In the genomic region with DNA sequence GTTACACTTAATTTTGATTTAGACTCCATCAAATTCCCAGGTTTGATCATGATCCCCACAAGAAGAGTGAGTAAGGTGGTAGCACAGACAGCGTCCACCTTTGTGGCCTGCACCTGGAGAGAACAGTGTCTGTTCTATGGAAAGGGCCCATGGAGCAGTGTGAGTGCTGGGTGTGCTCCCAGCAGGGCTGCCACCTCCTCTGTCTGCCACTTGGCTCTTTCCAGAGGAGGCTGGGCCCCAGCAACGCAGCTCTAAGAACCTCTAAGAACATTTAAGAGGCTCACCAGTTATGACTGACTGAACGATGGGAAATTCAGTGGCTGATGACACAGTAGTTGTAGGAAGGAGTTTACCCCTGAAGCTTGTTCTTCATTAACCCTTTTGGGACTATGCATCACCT, we compare ENCODE assay signal across 29 cellular contexts. TPM values are rescaled to one million over a fixed set of nuclear protein-coding genes. Genes with fewer than 3 reads are reported as not detected.
DNase-seq lines count a peak whose midpoint lies in the region; ATAC-seq and TF ChIP-seq lines count a peak whose summit lies in the region.
"Had no signal": no experiment of that assay in that cellular context is flagged by ENCODE, and none has a peak within 500 bp of the region (broad histone marks: within the 10 kb centered on the region; RNA-seq: fewer than 3 reads in every experiment).

No MANE protein-coding gene starts in this region.

- H3K4me3 ChIP-seq in colonic mucosa (no peak overlapping the region), thyroid gland (replicated peaks in 1 of 3) (no peak overlapping the region)
- H3K4me3 ChIP-seq: heart left ventricle, prostate gland, sigmoid colon had no signal

- no peak overlapping the region for H3K27ac ChIP-seq in colonic mucosa
- no peak overlapping the region for H3K27ac ChIP-seq in thyroid gland
- H3K27ac ChIP-seq: prostate gland, sigmoid colon had no signal

- no peak overlapping the region for H3K9ac ChIP-seq in colonic mucosa (ENCODE audit: low read depth in 2 of 2, low read length in 2 of 2)

- no peak for DNase-seq in T-helper 2 cell treated with Interferon-gamma antibody and Interleukin-4, amounts not matched to agents 5 μg/mL and 100 μg/mL, for 36 hours (ENCODE audit: low spot score)
- DNase-seq in T-helper 2 cell (no peak), colonic mucosa (peak; percentile 13), thyroid gland (peak; percentile 30 to 35)
- DNase-seq in activated naive CD4-positive, alpha-beta T cell treated with anti-CD3 and anti-CD28 coated beads, Interleukin-2, amount 50 U/mL, for 72 hours (ENCODE audit: low spot score in 2 of 2): no peak
- DNase-seq in activated naive CD4-positive, alpha-beta T cell (lab: John Stamatoyannopoulos, UW): no peak
- DNase-seq in stimulated activated CD8-positive, alpha-beta memory T cell treated with anti-CD3 and anti-CD28 coated beads, Interleukin-4, amount 100 ng/mL, for 48 hours: no peak
- DNase-seq: 8988T; activated CD4-positive, CD25-positive, alpha-beta regulatory T cell; amygdala; C1 segment of cervical spinal cord; Caco-2; DMS53; foreskin melanocyte; HCEC 1CT; heart left ventricle; islet precursor cell; left ventricle myocardium superior; MV-4-11; NCI-H1436; NCI-H2081; NCI-H526; sigmoid colon; stimulated activated CD4-positive, alpha-beta T cell treated with anti-CD3 and anti-CD28 coated beads, Interleukin-12 subunit alpha, Interleukin-12 subunit beta, amount 100 ng/mL, for 4 hours; stimulated activated CD4-positive, alpha-beta T cell treated with anti-CD3 and anti-CD28 coated beads, Interleukin-2, amount 100 ng/mL, for 48 hours; trophoblast cell had no signal

- H3K27me3 Mint-ChIP-seq in T-helper 2 cell treated with Interferon-gamma antibody and Interleukin-4, amounts not matched to agents 5 μg/mL and 100 μg/mL, for 36 hours (ENCODE audit: low read depth): no peaks in the 10 kb centered on the region

- H3K27ac Mint-ChIP-seq in T-helper 2 cell treated with Interferon-gamma antibody and Interleukin-4, amounts not matched to agents 5 μg/mL and 100 μg/mL, for 36 hours: peak overlapping the region; percentile 82
- peak overlapping the region; percentile 67 to 79 for H3K27ac Mint-ChIP-seq in activated naive CD4-positive, alpha-beta T cell treated with anti-CD3 and anti-CD28 coated beads, Interleukin-2, amount 50 U/mL, for 72 hours

- peaks cover 36% of the 10 kb centered on the region for H3K36me3 Mint-ChIP-seq in T-helper 2 cell treated with Interferon-gamma antibody and Interleukin-4, amounts not matched to agents 5 μg/mL and 100 μg/mL, for 36 hours (ENCODE audit: low read depth)
- peaks cover 40 to 79% of the 10 kb centered on the region in 2 donors for H3K36me3 Mint-ChIP-seq in activated naive CD4-positive, alpha-beta T cell treated with anti-CD3 and anti-CD28 coated beads, Interleukin-2, amount 50 U/mL, for 72 hours

- TF ChIP-seq POLR2A in thyroid gland (IDR thresholded peaks at IDR 0.05): no peak

- H3K36me3 ChIP-seq in colonic mucosa: no peaks in the 10 kb centered on the region
- no peaks in the 10 kb centered on the region for H3K36me3 ChIP-seq in thyroid gland
- H3K36me3 ChIP-seq: heart left ventricle, prostate gland, sigmoid colon had no signal

- TF ChIP-seq CTCF in colonic mucosa (IDR thresholded peaks at IDR 0.05) (no peak), thyroid gland (IDR thresholded peaks at IDR 0.05) (no peak)

- H3K9me3 ChIP-seq in colonic mucosa (no peaks in the 10 kb centered on the region), thyroid gland (no peaks in the 10 kb centered on the region)
- H3K9me3 ChIP-seq: Caco-2, heart left ventricle, prostate gland, sigmoid colon had no signal

- H3K4me1 ChIP-seq in colonic mucosa (peaks cover 11% of the 10 kb centered on the region), thyroid gland (peaks cover 0 to 22% of the 10 kb centered on the region in 2 donors)
- H3K4me1 ChIP-seq: prostate gland, sigmoid colon had no signal

- H3K4me1 Mint-ChIP-seq in T-helper 2 cell treated with Interferon-gamma antibody and Interleukin-4, amounts not matched to agents 5 μg/mL and 100 μg/mL, for 36 hours (ENCODE audit: low read depth): peaks cover 85% of the 10 kb centered on the region

- no peaks in the 10 kb centered on the region for H3K9me3 Mint-ChIP-seq in T-helper 2 cell treated with Interferon-gamma antibody and Interleukin-4, amounts not matched to agents 5 μg/mL and 100 μg/mL, for 36 hours
- H3K9me3 Mint-ChIP-seq in activated naive CD4-positive, alpha-beta T cell treated with anti-CD3 and anti-CD28 coated beads, Interleukin-2, amount 50 U/mL, for 72 hours: peaks cover 0 to 4% of the 10 kb centered on the region in 2 donors

- intact Hi-C loops in colonic mucosa (cut with DNase I) (no loop called here), thyroid gland (cut with DNase I) (no loop called here)

- H3K4me3 Mint-ChIP-seq in T-helper 2 cell treated with Interferon-gamma antibody and Interleukin-4, amounts not matched to agents 5 μg/mL and 100 μg/mL, for 36 hours: peak overlapping the region; percentile 37

- H3K27me3 ChIP-seq in colonic mucosa (no peaks in the 10 kb centered on the region), thyroid gland (no peaks in the 10 kb centered on the region)
- H3K27me3 ChIP-seq: heart left ventricle, sigmoid colon had no signal

- WGBS in thyroid gland, 2 donors: 40 to 45% methylated on average over 3 of the region's 3 CpGs

- no peak for ATAC-seq in activated naive CD4-positive, alpha-beta T cell treated with anti-CD3 and anti-CD28 coated beads, Interleukin-2, amount 50 U/mL, for 72 hours
- ATAC-seq in HG02623 (IDR thresholded peaks at IDR 0.05; ENCODE audit: unreplicated experiment): no peak
- ATAC-seq: heart left ventricle, HepG2, left ventricle myocardium superior had no signal

RNA-seq across cellular contexts. Expression of a gene that starts 17.3 kb away (rescaled TPM):
- 100 to 1,000 TPM in 1 of 2 donors, 10 to 100 TPM in 1; 92.4 to 133 TPM for total RNA-seq in activated naive CD4-positive, alpha-beta T cell treated with anti-CD3 and anti-CD28 coated beads, Interleukin-2, amount 50 U/mL, for 72 hours
- total RNA-seq in colonic mucosa (100 to 1,000 TPM; 124 to 140 TPM), thyroid gland (1 to 10 TPM; 3.5 to 5.2 (median 3.9) TPM)

Comparison
In these comparisons a context has a peak if more than half of its experiments do, and no peak if none do; other contexts are left out.
1. DNase-seq: peak in colonic mucosa (single experiment) and thyroid gland (2 of 2); none in T-helper 2 cell treated with Interferon-gamma antibody and Interleukin-4, amounts not matched to agents 5 μg/mL and 100 μg/mL, for 36 hours (single experiment), T-helper 2 cell (0 of 5), activated naive CD4-positive, alpha-beta T cell treated with anti-CD3 and anti-CD28 coated beads, Interleukin-2, amount 50 U/mL, for 72 hours (0 of 2), activated naive CD4-positive, alpha-beta T cell (0 of 4) and stimulated activated CD8-positive, alpha-beta memory T cell treated with anti-CD3 and anti-CD28 coated beads, Interleukin-4, amount 100 ng/mL, for 48 hours (single experiment).
2. RNA of a gene that starts 17.3 kb away (total RNA-seq): 124 to 140 TPM in colonic mucosa and 92.4 to 133 TPM in activated naive CD4-positive, alpha-beta T cell treated with anti-CD3 and anti-CD28 coated beads, Interleukin-2, amount 50 U/mL, for 72 hours; 3.5 to 5.2 TPM in thyroid gland; every median in the first group is over 10 times any median in the second.